ENCODE assay signal across 8 cellular contexts in genomic region chr7:65872776-65873581, GRCh38. TPM values are rescaled to one million over a fixed set of nuclear protein-coding genes. Genes with fewer than 3 reads are reported as not detected.
A peak's percentile ranks its signal among the peaks of the same experiment; 100 is the strongest.
DNase-seq lines count a peak whose midpoint lies in the region; ATAC-seq and TF ChIP-seq lines count a peak whose summit lies in the region.

VKORC1L1 (plus strand) TSS chr7:65873074; CDS start chr7:65873372, 298 bp downstream.

- no peaks in the 10 kb centered on the region for H3K27me3 ChIP-seq in prostate gland (replicated peaks; ENCODE audit: insufficient read depth)
- H3K27me3 ChIP-seq in upper lobe of right lung: no peaks in the 10 kb centered on the region

- H3K36me3 ChIP-seq in prostate gland (no peaks in the 10 kb centered on the region), upper lobe of right lung (no peaks in the 10 kb centered on the region)

- no peak for TF ChIP-seq CTCF in prostate gland (IDR thresholded peaks at IDR 0.05)
- no peak for TF ChIP-seq CTCF in upper lobe of right lung (IDR thresholded peaks at IDR 0.05)

- no peaks in the 10 kb centered on the region for H3K4me1 ChIP-seq in prostate gland (replicated peaks)
- peaks cover 17% of the 10 kb centered on the region for H3K4me1 ChIP-seq in upper lobe of right lung

- WGBS in prostate gland: under 1% methylated on average over 81 of the region's 94 CpGs

- H3K9me3 ChIP-seq in prostate gland: no peaks in the 10 kb centered on the region
- no peaks in the 10 kb centered on the region for H3K9me3 ChIP-seq in upper lobe of right lung

- H3K27ac ChIP-seq in prostate gland (peak within 1 kb of the TSS; percentile 64 to 72), upper lobe of right lung (peak within 1 kb of the TSS; percentile 84)

- DNase-seq in NCI-H1694 (lab: John Stamatoyannopoulos, UW): peak; percentile 69
- DNase-seq in T-helper 2 cell: peak; percentile 91 to 97 (median 92)
- peak; percentile 26 to 95 (median 86) for DNase-seq in amygdala (lab: John Stamatoyannopoulos, UW)
- DNase-seq in left ventricle myocardium superior: peak; percentile 98
- peak; percentile 93 for DNase-seq in prostate gland (ENCODE audit: low spot score)
- DNase-seq in upper lobe of right lung: peak; percentile 99

- intact Hi-C loops in left ventricle myocardium superior (cut with micrococcal nuclease) (no loop called here), prostate gland (cut with DNase I) (loop anchor here (10.0 kb wide), 1 partner anchor 112 kb away; the partner anchor contains the start of gene GUSB), upper lobe of right lung (cut with DNase I) (no loop called here)

- TF ChIP-seq POLR2A in prostate gland (IDR thresholded peaks at IDR 0.05): peak; percentile 32

- peak; percentile 42 for ATAC-seq in GM18499 (IDR thresholded peaks at IDR 0.05; ENCODE audit: insufficient read depth, unreplicated experiment)
- ATAC-seq in HG02885 (IDR thresholded peaks at IDR 0.05; ENCODE audit: poor library complexity, unreplicated experiment): peak; percentile 88
- ATAC-seq in left ventricle myocardium superior: peak; percentile 98
- ATAC-seq in upper lobe of right lung: peak; percentile 97

- peak within 1 kb of the TSS; percentile 82 to 89 for H3K4me3 ChIP-seq in prostate gland
- H3K4me3 ChIP-seq in upper lobe of right lung: peak within 1 kb of the TSS; percentile 67

RNA-seq across cellular contexts. Expression of gene VKORC1L1, which starts in this region (rescaled TPM):
- total RNA-seq in left ventricle myocardium superior (18.2 TPM), prostate gland (10 to 100 TPM; 10.7 to 17.3 TPM), upper lobe of right lung (45.2 TPM)

Comparison
In these comparisons a context has a peak if more than half of its experiments do, and no peak if none do; other contexts are left out.
1. Peak in every context shown above with its lines: DNase-seq, ATAC-seq, H3K4me3 ChIP-seq and H3K27ac ChIP-seq.
2. ATAC-seq: peak in every context shown above with its lines; median percentile 98 in left ventricle myocardium superior; 97 in upper lobe of right lung; 88 in HG02885; 42 in GM18499.